In the genomic region with DNA sequence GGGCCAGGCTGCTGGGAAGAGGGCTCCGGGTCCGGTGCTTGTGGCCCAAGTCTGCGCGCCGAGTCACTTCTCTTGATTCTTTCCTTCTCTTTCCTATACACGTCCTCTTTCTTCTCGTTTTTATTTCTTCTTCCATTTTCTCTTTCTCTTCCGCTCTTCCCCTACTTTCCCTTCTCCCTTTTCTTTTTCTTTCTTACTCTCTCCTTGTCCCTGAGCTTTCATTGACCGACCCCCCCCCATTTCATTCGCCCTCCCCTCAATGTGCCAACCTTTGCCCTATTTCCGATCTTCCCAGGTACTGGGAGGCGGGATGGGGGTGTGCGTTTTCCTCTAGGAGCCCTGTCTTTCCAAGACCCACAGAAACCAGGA, we compare ENCODE assay signal across 14 cellular contexts. TPM values are rescaled to one million over a fixed set of nuclear protein-coding genes. Genes with fewer than 3 reads are reported as not detected.
DNase-seq lines count a peak whose midpoint lies in the region; ATAC-seq and TF ChIP-seq lines count a peak whose summit lies in the region.
"Had no signal": no experiment of that assay in that cellular context is flagged by ENCODE, and none has a peak within 500 bp of the region (broad histone marks: within the 10 kb centered on the region; RNA-seq: fewer than 3 reads in every experiment).

No MANE protein-coding gene starts in this region.

- H3K4me3 Mint-ChIP-seq in activated CD8-positive, alpha-beta memory T cell treated with anti-CD3 and anti-CD28 coated beads, Interleukin-2, amount 10 ng/mL, durations not matched to agents 7 days and 5 days = no peak overlapping the region
- peak overlapping the region; percentile 62 for H3K4me3 Mint-ChIP-seq in endodermal cell
- H3K4me3 Mint-ChIP-seq in progenitor cell of endocrine pancreas (ENCODE audit: low read depth) = peak overlapping the region; percentile 99

- no peak overlapping the region for H3K4me3 ChIP-seq in KMS-11 (IDR thresholded peaks at IDR 0.05; ENCODE audit: insufficient read depth, low read depth, low read length)
- H3K4me3 ChIP-seq in endodermal cell (ENCODE audit: low read length) = peak overlapping the region; percentile 81
- H3K4me3 ChIP-seq: lower lobe of right lung had no signal

- H2AFZ ChIP-seq in KMS-11 (ENCODE audit: low read depth) = peak overlapping the region; percentile 53; the same call in 1 of the 2 replicates

- peaks cover 91% of the 10 kb centered on the region for H3K27me3 Mint-ChIP-seq in activated CD8-positive, alpha-beta memory T cell treated with anti-CD3 and anti-CD28 coated beads, Interleukin-2, amount 10 ng/mL, durations not matched to agents 7 days and 5 days
- peaks cover 97% of the 10 kb centered on the region for H3K27me3 Mint-ChIP-seq in endodermal cell (ENCODE audit: insufficient read depth)
- H3K27me3 Mint-ChIP-seq in progenitor cell of endocrine pancreas = no peaks in the 10 kb centered on the region

- ATAC-seq in activated CD8-positive, alpha-beta memory T cell treated with anti-CD3 and anti-CD28 coated beads, Interleukin-2, amount 10 ng/mL, durations not matched to agents 7 days and 5 days = no peak
- ATAC-seq in HG02588 (IDR thresholded peaks at IDR 0.05; ENCODE audit: unreplicated experiment) = no peak
- ATAC-seq: activated CD4-positive, CD25-positive, alpha-beta regulatory T cell treated with anti-CD3 and anti-CD28 coated beads, Interleukin-2, amount 50 U/mL, for 24 hours; lower lobe of right lung had no signal

- peaks cover 56% of the 10 kb centered on the region for H3K79me2 ChIP-seq in KMS-11 (ENCODE audit: insufficient read depth, low read depth)

- peak overlapping the region; percentile 64 for H3K4me2 ChIP-seq in KMS-11

- H3K27ac ChIP-seq in KMS-11 (peak overlapping the region; percentile 53), endodermal cell (ENCODE audit: low read depth, low read length) (no peak overlapping the region)
- H3K27ac ChIP-seq: brain microvascular endothelial cell, lower lobe of right lung had no signal

- 3 to 5% methylated on average over 4 to 13 of the region's 13 CpGs for WGBS in endodermal cell (ENCODE audit: insufficient coverage in 1 of 2, insufficient read length in 1 of 2), 2 experiments

- H3K36me3 Mint-ChIP-seq in activated CD8-positive, alpha-beta memory T cell treated with anti-CD3 and anti-CD28 coated beads, Interleukin-2, amount 10 ng/mL, durations not matched to agents 7 days and 5 days = peaks cover 12% of the 10 kb centered on the region
- no peaks in the 10 kb centered on the region for H3K36me3 Mint-ChIP-seq in endodermal cell (ENCODE audit: low read depth)
- H3K36me3 Mint-ChIP-seq in progenitor cell of endocrine pancreas (ENCODE audit: insufficient read depth) = peaks cover 27% of the 10 kb centered on the region

- H3K9me3 ChIP-seq in endodermal cell (ENCODE audit: control insufficient read depth, low read length) = no peaks in the 10 kb centered on the region
- H3K9me3 ChIP-seq: lower lobe of right lung, MG63 had no signal

- H3K27me3 ChIP-seq in KMS-11 (ENCODE audit: insufficient read depth, low read depth) (no peaks in the 10 kb centered on the region; the same call in 1 of the 2 replicates), endodermal cell (ENCODE audit: control insufficient read depth, insufficient read depth, low read length, poor library complexity, severe bottlenecking) (peaks cover 90% of the 10 kb centered on the region)

- H3K9ac ChIP-seq in KMS-11 (peak overlapping the region; percentile 31; the same call in 1 of the 2 replicates), endodermal cell (ENCODE audit: extremely low read depth, low read length, poor library complexity, severe bottlenecking) (no peak overlapping the region)

- no peak for TF ChIP-seq CTCF in KMS-11 (conservative IDR thresholded peaks at IDR 0.05; ENCODE audit: low read depth, low read length)
- TF ChIP-seq CTCF in endodermal cell (conservative IDR thresholded peaks at IDR 0.05) = no peak
- TF ChIP-seq CTCF in progenitor cell of endocrine pancreas (IDR thresholded peaks at IDR 0.05; ENCODE audit: unreplicated experiment) = no peak

- CTCF ChIA-PET in activated CD8-positive, alpha-beta memory T cell treated with anti-CD3 and anti-CD28 coated beads, Interleukin-2, amount 10 ng/mL, durations not matched to agents 7 days and 5 days (lab: Charles Lee) = no interaction called here

- H4K20me1 ChIP-seq in KMS-11 (ENCODE audit: insufficient read depth) = no peaks in the 10 kb centered on the region; the same call in 1 of the 2 replicates

- H3K4me1 ChIP-seq in KMS-11 (ENCODE audit: low read depth, poor library complexity, severe bottlenecking) = peaks cover 24% of the 10 kb centered on the region
- no peaks in the 10 kb centered on the region for H3K4me1 ChIP-seq in endodermal cell (ENCODE audit: control insufficient read depth, insufficient read depth, low read length)

- H3K36me3 ChIP-seq in KMS-11 (ENCODE audit: insufficient read depth) (peaks cover 8% of the 10 kb centered on the region; the same call in 1 of the 2 replicates), endodermal cell (ENCODE audit: control insufficient read depth, insufficient read depth, low read length) (no peaks in the 10 kb centered on the region)
- H3K36me3 ChIP-seq: brain microvascular endothelial cell, lower lobe of right lung, MG63 had no signal

- H3K9me3 Mint-ChIP-seq in activated CD8-positive, alpha-beta memory T cell treated with anti-CD3 and anti-CD28 coated beads, Interleukin-2, amount 10 ng/mL, durations not matched to agents 7 days and 5 days (ENCODE audit: low read depth) = no peaks in the 10 kb centered on the region
- H3K9me3 Mint-ChIP-seq in endodermal cell = no peaks in the 10 kb centered on the region
- no peaks in the 10 kb centered on the region for H3K9me3 Mint-ChIP-seq in progenitor cell of endocrine pancreas (ENCODE audit: low read depth)

- H3K27ac Mint-ChIP-seq in activated CD8-positive, alpha-beta memory T cell treated with anti-CD3 and anti-CD28 coated beads, Interleukin-2, amount 10 ng/mL, durations not matched to agents 7 days and 5 days = peak overlapping the region; percentile 61
- no peak overlapping the region for H3K27ac Mint-ChIP-seq in endodermal cell
- peak overlapping the region; percentile 98 for H3K27ac Mint-ChIP-seq in progenitor cell of endocrine pancreas

- peaks cover 26% of the 10 kb centered on the region for H3K4me1 Mint-ChIP-seq in activated CD8-positive, alpha-beta memory T cell treated with anti-CD3 and anti-CD28 coated beads, Interleukin-2, amount 10 ng/mL, durations not matched to agents 7 days and 5 days
- H3K4me1 Mint-ChIP-seq in endodermal cell = peaks cover 56% of the 10 kb centered on the region
- H3K4me1 Mint-ChIP-seq in progenitor cell of endocrine pancreas (ENCODE audit: low read depth) = peaks cover 50% of the 10 kb centered on the region

- DNase-seq in activated CD8-positive, alpha-beta memory T cell treated with anti-CD3 and anti-CD28 coated beads, Interleukin-2, amount 10 ng/mL, durations not matched to agents 7 days and 5 days = no peak
- DNase-seq in activated CD8-positive, alpha-beta memory T cell treated with anti-CD3 and anti-CD28 coated beads, Interleukin-2, amount 50 U/mL, for 48 hours = no peak
- DNase-seq in endodermal cell (no peak), progenitor cell of endocrine pancreas (ENCODE audit: low spot score, unreplicated experiment) (no peak), COLO668 (lab: John Stamatoyannopoulos, UW; ENCODE audit: unreplicated experiment) (no peak), cerebellum (ENCODE audit: low spot score) (no peak)
- DNase-seq: brain microvascular endothelial cell; lower lobe of right lung; MG63; stimulated activated CD8-positive, alpha-beta memory T cell treated with anti-CD3 and anti-CD28 coated beads, Interleukin-4, amount 100 ng/mL, for 48 hours had no signal

RNA-seq across cellular contexts. Expression of a gene that starts 1.8 kb away (rescaled TPM):
- not detected for total RNA-seq in activated CD8-positive, alpha-beta memory T cell treated with anti-CD3 and anti-CD28 coated beads, Interleukin-2, amount 10 ng/mL, durations not matched to agents 7 days and 5 days
- total RNA-seq in endodermal cell (1 to 10 TPM; 1.9 to 3.6 TPM), progenitor cell of endocrine pancreas (92.2 and 110 TPM in 2 replicates), cerebellum (9.9 TPM)
- 3.3 TPM for polyA plus RNA-seq in endodermal cell (2013, experiment 1 of 2)
- polyA plus RNA-seq in endodermal cell (2013, experiment 2 of 2) = 3.4 TPM
- total RNA-seq: OCI-LY7 had no signal
